15 cellular contexts compared by ENCODE assay signal in the genomic region with DNA sequence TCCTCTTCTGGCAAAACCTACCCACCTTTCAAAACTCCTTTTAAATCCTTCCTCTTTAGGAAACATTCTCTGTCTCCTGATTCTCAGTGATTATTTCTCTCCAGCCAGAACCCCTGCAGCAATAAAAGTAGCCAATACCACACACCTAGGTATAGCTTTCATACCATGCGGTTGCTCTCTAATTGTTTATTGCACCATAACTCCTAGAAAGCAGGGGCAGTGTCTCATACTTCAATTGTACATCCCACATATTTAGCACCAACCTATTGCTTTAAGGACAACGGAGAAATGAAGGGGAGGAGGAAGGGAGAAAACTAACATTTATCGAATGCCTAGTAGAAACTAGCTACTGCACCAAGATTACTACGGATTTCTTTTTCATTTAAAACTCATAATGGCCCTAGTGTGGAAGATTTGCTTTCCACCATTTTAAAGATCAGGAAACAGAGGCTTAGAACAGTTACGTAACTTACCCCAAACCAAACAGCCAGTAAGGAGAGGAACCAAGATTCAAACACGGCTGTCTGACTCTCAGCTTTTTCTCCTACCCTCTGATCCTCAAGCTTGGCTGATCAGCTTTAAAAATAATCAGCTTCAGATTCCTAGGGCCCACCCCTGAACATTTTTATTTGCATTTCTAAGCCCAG. TPM values are rescaled to one million over a fixed set of nuclear protein-coding genes. Genes with fewer than 3 reads are reported as not detected.
A peak's percentile ranks its signal among the peaks of the same experiment; 100 is the strongest.
DNase-seq lines count a peak whose midpoint lies in the region; ATAC-seq and TF ChIP-seq lines count a peak whose summit lies in the region.
"Had no signal": no experiment of that assay in that cellular context is flagged by ENCODE, and none has a peak within 500 bp of the region (broad histone marks: within the 10 kb centered on the region; RNA-seq: fewer than 3 reads in every experiment).

No MANE protein-coding gene starts in this region.

- TF ChIP-seq CTCF in right atrium auricular region (IDR thresholded peaks at IDR 0.05) (no peak), upper lobe of right lung (IDR thresholded peaks at IDR 0.05) (no peak), body of pancreas (IDR thresholded peaks at IDR 0.05) (no peak)

- intact Hi-C loops in Right ventricle myocardium superior (cut with DNase I) (no loop called here), upper lobe of right lung (cut with DNase I) (no loop called here), body of pancreas (cut with DNase I) (no loop called here)

- TF ChIP-seq POLR2A in body of pancreas (IDR thresholded peaks at IDR 0.05), result no peak
- TF ChIP-seq POLR2A in GM18505 (IDR thresholded peaks at IDR 0.05; ENCODE audit: borderline replicate concordance, extremely low read depth, insufficient read depth, insufficient read length), result no peak

- no peak overlapping the region for H3K4me3 ChIP-seq in right atrium auricular region
- no peak overlapping the region for H3K4me3 ChIP-seq in upper lobe of right lung
- H3K4me3 ChIP-seq in body of pancreas, result no peak overlapping the region
- H3K4me3 ChIP-seq: esophagus squamous epithelium, left lung had no signal

- H3K36me3 ChIP-seq in right atrium auricular region (no peaks in the 10 kb centered on the region), upper lobe of right lung (no peaks in the 10 kb centered on the region), body of pancreas (replicated peaks in 1 of 2; ENCODE audit: insufficient read depth in 1 of 2, low read depth in 2 of 2) (no peaks in the 10 kb centered on the region)
- H3K36me3 ChIP-seq: esophagus squamous epithelium, left lung had no signal

- no peaks in the 10 kb centered on the region for H3K27me3 ChIP-seq in right atrium auricular region
- no peaks in the 10 kb centered on the region for H3K27me3 ChIP-seq in upper lobe of right lung
- H3K27me3 ChIP-seq in body of pancreas, result no peaks in the 10 kb centered on the region
- H3K27me3 ChIP-seq: esophagus squamous epithelium, left lung had no signal

- ATAC-seq in Right ventricle myocardium superior (ENCODE audit: poor library complexity), result no peak
- ATAC-seq in upper lobe of right lung, result peak; percentile 13
- ATAC-seq in body of pancreas, result no peak
- no peak for ATAC-seq in GM18505 (IDR thresholded peaks at IDR 0.05; ENCODE audit: unreplicated experiment)
- no peak for ATAC-seq in esophagus mucosa
- ATAC-seq: naive thymus-derived CD8-positive, alpha-beta T cell had no signal

- H3K9me3 ChIP-seq in right atrium auricular region, result no peaks in the 10 kb centered on the region
- H3K9me3 ChIP-seq in upper lobe of right lung, result no peaks in the 10 kb centered on the region
- H3K9me3 ChIP-seq in body of pancreas, result no peaks in the 10 kb centered on the region
- H3K9me3 ChIP-seq: esophagus squamous epithelium had no signal

- DNase-seq in right atrium auricular region (ENCODE audit: low spot score), result no peak
- DNase-seq in Right ventricle myocardium superior, result no peak
- peak; percentile 60 for DNase-seq in SKM-1 treated with dmso at 0.1 percent for 144 hours (lab: John Stamatoyannopoulos, UW; ENCODE audit: unreplicated experiment)
- peak; percentile 45 for DNase-seq in inferior parietal cortex (ENCODE audit: extremely low spot score)
- no peak for DNase-seq in upper lobe of right lung
- no peak for DNase-seq in body of pancreas
- DNase-seq: ACHN; activated CD4-positive, alpha-beta T cell treated with anti-CD3 and anti-CD28 coated beads, Interleukin-2, amount 50 U/mL, for 4 hours; cortex of kidney; esophagus squamous epithelium; left lung; naive thymus-derived CD8-positive, alpha-beta T cell; NCI-H524 treated with DMSO at 0.1 percent for 48 hours had no signal

- H3K4me1 ChIP-seq in right atrium auricular region (peaks cover 0 to 30% of the 10 kb centered on the region in 2 donors), upper lobe of right lung (peaks cover 4% of the 10 kb centered on the region), body of pancreas (no peaks in the 10 kb centered on the region)

- peak overlapping the region; percentile 78 to 91 for H3K27ac ChIP-seq in right atrium auricular region
- no peak overlapping the region for H3K27ac ChIP-seq in upper lobe of right lung
- peak overlapping the region in 2 of 4 donors; percentile 7 to 26 for H3K27ac ChIP-seq in body of pancreas

- 77 to 78% methylated on average over 6 of the region's 6 CpGs for WGBS in body of pancreas, 2 donors

RNA-seq across cellular contexts. Expression of gene ATXN1, which starts 43.4 kb away (rescaled TPM):
- total RNA-seq in right atrium auricular region (10 to 100 TPM; 41.8 to 62.0 TPM), Right ventricle myocardium superior (36.1 TPM), upper lobe of right lung (71.2 TPM), body of pancreas (10 to 100 TPM; 24.6 to 24.7 TPM), esophagus mucosa (29.3 TPM)

Comparison
In these comparisons a context has a peak if more than half of its experiments do, and no peak if none do; other contexts are left out.
1. DNase-seq: peak in SKM-1 treated with dmso at 0.1 percent for 144 hours (single experiment) and inferior parietal cortex (single experiment); none in right atrium auricular region (single experiment), Right ventricle myocardium superior (single experiment), upper lobe of right lung (single experiment) and body of pancreas (0 of 4).